8 cellular contexts compared by ENCODE assay signal in genomic region chr15:92654662-92655061, GRCh38. TPM values are rescaled to one million over a fixed set of nuclear protein-coding genes. Genes with fewer than 3 reads are reported as not detected.
DNase-seq lines count a peak whose midpoint lies in the region; ATAC-seq and TF ChIP-seq lines count a peak whose summit lies in the region.

No MANE protein-coding gene starts in this region.

- no peaks in the 10 kb centered on the region for H3K9me3 Mint-ChIP-seq in activated naive CD4-positive, alpha-beta T cell treated with anti-CD3 and anti-CD28 coated beads, Interleukin-2, amount 50 U/mL, for 24 hours
- H3K9me3 Mint-ChIP-seq in activated naive CD4-positive, alpha-beta T cell treated with anti-CD3 and anti-CD28 coated beads, Interleukin-2, amount 50 U/mL, for 72 hours: peaks cover 0 to 7% of the 10 kb centered on the region in 2 donors

- intact Hi-C loops in left lung (cut with DNase I): no loop called here

- 76 to 82% methylated on average over 7 of the region's 7 CpGs for WGBS in tibial nerve, 2 donors

- H3K9me3 ChIP-seq in left lung: no peaks in the 10 kb centered on the region
- H3K9me3 ChIP-seq in tibial nerve: no peaks in the 10 kb centered on the region

- no peaks in the 10 kb centered on the region for H3K36me3 ChIP-seq in left lung
- H3K36me3 ChIP-seq in tibial nerve: peaks cover 0 to 8% (median 0%) of the 10 kb centered on the region in 3 donors

- peak overlapping the region; percentile 78 for H3K4me3 Mint-ChIP-seq in activated naive CD4-positive, alpha-beta T cell treated with anti-CD3 and anti-CD28 coated beads, Interleukin-2, amount 50 U/mL, for 24 hours

- peaks cover 30% of the 10 kb centered on the region for H3K27me3 Mint-ChIP-seq in activated naive CD4-positive, alpha-beta T cell treated with anti-CD3 and anti-CD28 coated beads, Interleukin-2, amount 50 U/mL, for 24 hours

- H3K36me3 Mint-ChIP-seq in activated naive CD4-positive, alpha-beta T cell treated with anti-CD3 and anti-CD28 coated beads, Interleukin-2, amount 50 U/mL, for 24 hours: peaks cover 1% of the 10 kb centered on the region
- H3K36me3 Mint-ChIP-seq in activated naive CD4-positive, alpha-beta T cell treated with anti-CD3 and anti-CD28 coated beads, Interleukin-2, amount 50 U/mL, for 72 hours: peaks cover 0 to 11% of the 10 kb centered on the region in 2 donors

- peaks cover 18% of the 10 kb centered on the region for H3K4me1 Mint-ChIP-seq in activated naive CD4-positive, alpha-beta T cell treated with anti-CD3 and anti-CD28 coated beads, Interleukin-2, amount 50 U/mL, for 24 hours

- H3K4me3 ChIP-seq in left lung (peak overlapping the region; percentile 47 to 51), tibial nerve (peak overlapping the region in 3 of 4 donors; percentile 51 to 68 (median 56))

- H3K27me3 ChIP-seq in left lung (peaks cover 0 to 39% of the 10 kb centered on the region in 2 donors), tibial nerve (peaks cover 0 to 3% of the 10 kb centered on the region in 2 donors)

- no peak overlapping the region for H3K27ac Mint-ChIP-seq in activated naive CD4-positive, alpha-beta T cell treated with anti-CD3 and anti-CD28 coated beads, Interleukin-2, amount 50 U/mL, for 24 hours
- H3K27ac Mint-ChIP-seq in activated naive CD4-positive, alpha-beta T cell treated with anti-CD3 and anti-CD28 coated beads, Interleukin-2, amount 50 U/mL, for 72 hours: no peak overlapping the region

- H3K27ac ChIP-seq in VCaP: peak overlapping the region; percentile 100
- peak overlapping the region; percentile 57 to 65 for H3K27ac ChIP-seq in left lung
- no peak overlapping the region for H3K27ac ChIP-seq in tibial nerve

- TF ChIP-seq EP300 in tibial nerve (IDR thresholded peaks at IDR 0.05): no peak

- TF ChIP-seq CTCF in VCaP (conservative IDR thresholded peaks at IDR 0.05) (no peak), left lung (IDR thresholded peaks at IDR 0.05) (no peak), tibial nerve (IDR thresholded peaks at IDR 0.05) (no peak)

- DNase-seq in activated naive CD4-positive, alpha-beta T cell treated with anti-CD3 and anti-CD28 coated beads, Interleukin-2, amount 50 U/mL, for 72 hours (ENCODE audit: low spot score in 2 of 2): no peak
- no peak for DNase-seq in left lung
- no peak for DNase-seq in tibial nerve (ENCODE audit: low spot score in 2 of 2)
- DNase-seq in NK-92 treated with Interleukin-12 subunit alpha and Interleukin-12 subunit beta, amount 100 ng/mL, for 24 hours (lab: John Stamatoyannopoulos, UW): no peak

- TF ChIP-seq POLR2A in tibial nerve (IDR thresholded peaks at IDR 0.05): no peak

- H3K4me1 ChIP-seq in left lung (peaks cover 0 to 24% of the 10 kb centered on the region in 2 donors), tibial nerve (peaks cover 0 to 21% (median 0%) of the 10 kb centered on the region in 4 donors)

- ATAC-seq in activated naive CD4-positive, alpha-beta T cell treated with anti-CD3 and anti-CD28 coated beads, Interleukin-2, amount 50 U/mL, for 72 hours: no peak
- ATAC-seq in left lung (peak; percentile 8), GM18861 (IDR thresholded peaks at IDR 0.05; ENCODE audit: unreplicated experiment) (no peak), esophagus mucosa (no peak)

RNA-seq across cellular contexts. Expression of gene FAM174B, which starts 0.9 kb away (rescaled TPM):
- total RNA-seq in activated naive CD4-positive, alpha-beta T cell treated with anti-CD3 and anti-CD28 coated beads, Interleukin-2, amount 50 U/mL, for 72 hours: 1 to 10 TPM; 3.9 to 5.3 TPM
- total RNA-seq in left lung: 10 to 100 TPM; 42.8 to 66.3 TPM
- 10 to 100 TPM in 2 of 4 donors, 1 to 10 TPM in 2; 6.6 to 16.5 (median 9.7) TPM for total RNA-seq in tibial nerve
- total RNA-seq in esophagus mucosa: 4.3 TPM

Comparison
In these comparisons a context has a peak if more than half of its experiments do, and no peak if none do; other contexts are left out.
1. H3K27ac ChIP-seq: peak in VCaP (single experiment) and left lung (2 of 2); none in tibial nerve (0 of 4).